Comparison of ENCODE assay signal across 1 cellular context in genomic region chr13:113777311-113778260, GRCh38.
TF ChIP-seq lines count a peak whose summit lies in the region.

No MANE protein-coding gene starts in this region.

TF ChIP-seq in A549, 52 proteins besides CTCF, POLR2A, EP300 and RAD21 (continued from another document):
- TF ChIP-seq, protein P1, sequence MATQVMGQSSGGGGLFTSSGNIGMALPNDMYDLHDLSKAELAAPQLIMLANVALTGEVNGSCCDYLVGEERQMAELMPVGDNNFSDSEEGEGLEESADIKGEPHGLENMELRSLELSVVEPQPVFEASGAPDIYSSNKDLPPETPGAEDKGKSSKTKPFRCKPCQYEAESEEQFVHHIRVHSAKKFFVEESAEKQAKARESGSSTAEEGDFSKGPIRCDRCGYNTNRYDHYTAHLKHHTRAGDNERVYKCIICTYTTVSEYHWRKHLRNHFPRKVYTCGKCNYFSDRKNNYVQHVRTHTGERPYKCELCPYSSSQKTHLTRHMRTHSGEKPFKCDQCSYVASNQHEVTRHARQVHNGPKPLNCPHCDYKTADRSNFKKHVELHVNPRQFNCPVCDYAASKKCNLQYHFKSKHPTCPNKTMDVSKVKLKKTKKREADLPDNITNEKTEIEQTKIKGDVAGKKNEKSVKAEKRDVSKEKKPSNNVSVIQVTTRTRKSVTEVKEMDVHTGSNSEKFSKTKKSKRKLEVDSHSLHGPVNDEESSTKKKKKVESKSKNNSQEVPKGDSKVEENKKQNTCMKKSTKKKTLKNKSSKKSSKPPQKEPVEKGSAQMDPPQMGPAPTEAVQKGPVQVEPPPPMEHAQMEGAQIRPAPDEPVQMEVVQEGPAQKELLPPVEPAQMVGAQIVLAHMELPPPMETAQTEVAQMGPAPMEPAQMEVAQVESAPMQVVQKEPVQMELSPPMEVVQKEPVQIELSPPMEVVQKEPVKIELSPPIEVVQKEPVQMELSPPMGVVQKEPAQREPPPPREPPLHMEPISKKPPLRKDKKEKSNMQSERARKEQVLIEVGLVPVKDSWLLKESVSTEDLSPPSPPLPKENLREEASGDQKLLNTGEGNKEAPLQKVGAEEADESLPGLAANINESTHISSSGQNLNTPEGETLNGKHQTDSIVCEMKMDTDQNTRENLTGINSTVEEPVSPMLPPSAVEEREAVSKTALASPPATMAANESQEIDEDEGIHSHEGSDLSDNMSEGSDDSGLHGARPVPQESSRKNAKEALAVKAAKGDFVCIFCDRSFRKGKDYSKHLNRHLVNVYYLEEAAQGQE (IDR thresholded peaks at IDR 0.05): peak; percentile 80
- no peak for TF ChIP-seq NPAS2 (CRISPR knock-in tag; IDR thresholded peaks at IDR 0.05; ENCODE audit: borderline replicate concordance)
